ENCODE assay signal across 10 cellular contexts in genomic region chr19:11204943-11205349, GRCh38. TPM values are rescaled to one million over a fixed set of nuclear protein-coding genes. Genes with fewer than 3 reads are reported as not detected.
DNase-seq lines count a peak whose midpoint lies in the region; ATAC-seq and TF ChIP-seq lines count a peak whose summit lies in the region.
"Had no signal": no experiment of that assay in that cellular context is flagged by ENCODE, and none has a peak within 500 bp of the region (broad histone marks: within the 10 kb centered on the region; RNA-seq: fewer than 3 reads in every experiment).

No MANE protein-coding gene starts in this region.

- no peaks in the 10 kb centered on the region for H3K27me3 ChIP-seq in body of pancreas
- H3K27me3 ChIP-seq in right lobe of liver = no peaks in the 10 kb centered on the region
- no peaks in the 10 kb centered on the region for H3K27me3 ChIP-seq in transverse colon

- H3K9me3 ChIP-seq in body of pancreas (no peaks in the 10 kb centered on the region), right lobe of liver (no peaks in the 10 kb centered on the region), transverse colon (no peaks in the 10 kb centered on the region)

- peak overlapping the region in 2 of 4 donors; percentile 24 for H3K27ac ChIP-seq in body of pancreas
- H3K27ac ChIP-seq in right lobe of liver = no peak overlapping the region
- peak overlapping the region; percentile 77 to 91 (median 84) for H3K27ac ChIP-seq in transverse colon

- no peak overlapping the region for H3K4me3 ChIP-seq in body of pancreas
- no peak overlapping the region for H3K4me3 ChIP-seq in right lobe of liver
- no peak overlapping the region for H3K4me3 ChIP-seq in transverse colon

- TF ChIP-seq CTCF in body of pancreas (IDR thresholded peaks at IDR 0.05) = no peak
- TF ChIP-seq CTCF in right lobe of liver (IDR thresholded peaks at IDR 0.05) = no peak
- TF ChIP-seq CTCF in transverse colon (IDR thresholded peaks at IDR 0.05) = no peak

- intact Hi-C loops in body of pancreas (cut with DNase I) (loop anchor here (10.0 kb wide), 1 partner anchor 170 kb away; no protein-coding TSS in a partner anchor), right lobe of liver (cut with DNase I) (loop anchor here in 1 of 2 donors (5.0 kb wide), 1 partner anchor 68 kb away; no protein-coding TSS in a partner anchor), transverse colon (cut with DNase I; ENCODE audit: low total_unique reads) (loop anchor here (2.0 to 5.0 kb wide), 2 partner anchors 66 to 173 kb away; no protein-coding TSS in a partner anchor)

- no peaks in the 10 kb centered on the region for H3K36me3 ChIP-seq in body of pancreas (replicated peaks in 1 of 2; ENCODE audit: insufficient read depth in 1 of 2, low read depth in 2 of 2)
- peaks cover 0 to 6% (median 0%) of the 10 kb centered on the region in 4 donors for H3K36me3 ChIP-seq in right lobe of liver
- H3K36me3 ChIP-seq in transverse colon = no peaks in the 10 kb centered on the region

- in situ Hi-C loops in transverse colon (cut with MboI; ENCODE audit: low pct_ligation_motif_present in 1 of 4, low pct_unique_long_range_greater_than_20kb in 1 of 4, low sequenced_read_pairs in 3 of 4) = loop anchor here (5.0 to 25.0 kb wide), 4 partner anchors 68 to 168 kb away; no protein-coding TSS in a partner anchor

- TF ChIP-seq POLR2A in body of pancreas (IDR thresholded peaks at IDR 0.05) = no peak
- TF ChIP-seq POLR2A in right lobe of liver (IDR thresholded peaks at IDR 0.05) = no peak
- no peak for TF ChIP-seq POLR2A in transverse colon (IDR thresholded peaks at IDR 0.05)

- TF ChIP-seq EP300 in transverse colon (IDR thresholded peaks at IDR 0.05; ENCODE audit: low read depth) = no peak

- H3K4me1 ChIP-seq in body of pancreas (peaks cover 27% of the 10 kb centered on the region), right lobe of liver (peaks cover 0 to 16% (median 8%) of the 10 kb centered on the region in 4 donors), transverse colon (peaks cover 0 to 25% (median 12%) of the 10 kb centered on the region in 4 donors)

- no peak for ATAC-seq in body of pancreas
- ATAC-seq in right lobe of liver = peak; percentile 6 to 22 (median 15)
- ATAC-seq in HG02571 (IDR thresholded peaks at IDR 0.05; ENCODE audit: unreplicated experiment) = no peak

- 47 to 49% methylated on average over 5 of the region's 5 CpGs for WGBS in body of pancreas, 2 donors
- 8% methylated on average over 5 of the region's 5 CpGs for WGBS in right lobe of liver (ENCODE audit: insufficient coverage, low coverage, low lambda C conversion rate, missing lambda C conversion rate)
- 50 to 54% methylated on average over 3 to 5 of the region's 5 CpGs for WGBS in transverse colon (ENCODE audit: low coverage in 1 of 2), 2 donors

- DNase-seq in LHCN-M2 (ENCODE audit: low read depth) (peak; percentile 68), body of pancreas (peak in 3 of 4 donors; percentile 31 to 47 (median 37)), right lobe of liver (peak in 2 of 3 donors; percentile 70 to 74), transverse colon (no peak), NCI-H748 treated with DMSO at 0.1 percent for 48 hours (lab: John Stamatoyannopoulos, UW) (no peak), SW 1271 (lab: John Stamatoyannopoulos, UW) (no peak)
- DNase-seq: central memory CD4-positive, alpha-beta T cell; NCI-H2029; SHP77 treated with DMSO at 0.1 percent for 48 hours had no signal

RNA-seq across cellular contexts. Expression of gene KANK2, which starts 7.6 kb away (rescaled TPM):
- total RNA-seq in LHCN-M2 (2014; rRNA removed) = 336 and 345 TPM in 2 replicates
- 234 TPM for polyA plus RNA-seq in LHCN-M2 (2012)
- 100 to 1,000 TPM; 133 to 165 TPM for total RNA-seq in body of pancreas
- total RNA-seq in right lobe of liver = 10 to 100 TPM; 36.3 to 65.4 (median 50.4) TPM
- total RNA-seq in transverse colon = 100 to 1,000 TPM; 145 to 339 (median 243) TPM

RNA-seq across cellular contexts. Expression of gene ANGPTL8, which starts 34.5 kb away (rescaled TPM):
- total RNA-seq in LHCN-M2 (2014; rRNA removed) (not detected in 2 replicates), body of pancreas (not detected), right lobe of liver (100 to 1,000 TPM in 4 of 6 experiments, 10 to 100 TPM in 2; 56.7 to 287 (median 140) TPM), transverse colon (not detected)
- 0.22 TPM for polyA plus RNA-seq in LHCN-M2 (2012)

RNA-seq across cellular contexts. Expression of gene SPC24, which starts 49.4 kb away (rescaled TPM):
- total RNA-seq in LHCN-M2 (2014; rRNA removed) (105 and 142 TPM in 2 replicates), body of pancreas (1 to 10 TPM; 1.8 to 6.9 TPM), right lobe of liver (1 to 10 TPM in 5 of 6 experiments, under 1 TPM in 1; 0.90 to 3.8 (median 2.2) TPM), transverse colon (10 to 100 TPM in 1 of 4 donors, 1 to 10 TPM in 1, not detected in 2; 2.6 to 47.4 TPM)
- polyA plus RNA-seq in LHCN-M2 (2012) = 35.1 TPM

RNA-seq across cellular contexts. Expression of gene DOCK6, which starts 57.4 kb away (rescaled TPM):
- 19.4 and 33.0 TPM in 2 replicates for total RNA-seq in LHCN-M2 (2014; rRNA removed)
- polyA plus RNA-seq in LHCN-M2 (2012) = 29.0 TPM
- total RNA-seq in body of pancreas = 10 to 100 TPM; 77.1 to 89.2 TPM
- total RNA-seq in right lobe of liver = 10 to 100 TPM; 19.9 to 45.9 (median 30.4) TPM
- 100 to 1,000 TPM in 1 of 4 donors, 10 to 100 TPM in 3; 66.4 to 268 (median 78.4) TPM for total RNA-seq in transverse colon

Comparison
In these comparisons a context has a peak if more than half of its experiments do, and no peak if none do; other contexts are left out.
1. DNase-seq: peak in LHCN-M2 (single experiment), body of pancreas (3 of 4) and right lobe of liver (2 of 3); none in transverse colon (single experiment), NCI-H748 treated with DMSO at 0.1 percent for 48 hours (single experiment) and SW 1271 (0 of 2).
2. ATAC-seq: peak in right lobe of liver (4 of 4); none in body of pancreas (single experiment) and HG02571 (single experiment).
3. H3K27ac ChIP-seq: peak in transverse colon (4 of 4); none in right lobe of liver (0 of 3).
4. RNA of gene ANGPTL8, which starts 34.5 kb away (total RNA-seq): 56.7 to 287 TPM in right lobe of liver; not detected in LHCN-M2, not detected in body of pancreas and not detected in transverse colon; every median in the first group is over 10 times any median in the second.